8 cellular contexts compared by ENCODE assay signal in the genomic region with DNA sequence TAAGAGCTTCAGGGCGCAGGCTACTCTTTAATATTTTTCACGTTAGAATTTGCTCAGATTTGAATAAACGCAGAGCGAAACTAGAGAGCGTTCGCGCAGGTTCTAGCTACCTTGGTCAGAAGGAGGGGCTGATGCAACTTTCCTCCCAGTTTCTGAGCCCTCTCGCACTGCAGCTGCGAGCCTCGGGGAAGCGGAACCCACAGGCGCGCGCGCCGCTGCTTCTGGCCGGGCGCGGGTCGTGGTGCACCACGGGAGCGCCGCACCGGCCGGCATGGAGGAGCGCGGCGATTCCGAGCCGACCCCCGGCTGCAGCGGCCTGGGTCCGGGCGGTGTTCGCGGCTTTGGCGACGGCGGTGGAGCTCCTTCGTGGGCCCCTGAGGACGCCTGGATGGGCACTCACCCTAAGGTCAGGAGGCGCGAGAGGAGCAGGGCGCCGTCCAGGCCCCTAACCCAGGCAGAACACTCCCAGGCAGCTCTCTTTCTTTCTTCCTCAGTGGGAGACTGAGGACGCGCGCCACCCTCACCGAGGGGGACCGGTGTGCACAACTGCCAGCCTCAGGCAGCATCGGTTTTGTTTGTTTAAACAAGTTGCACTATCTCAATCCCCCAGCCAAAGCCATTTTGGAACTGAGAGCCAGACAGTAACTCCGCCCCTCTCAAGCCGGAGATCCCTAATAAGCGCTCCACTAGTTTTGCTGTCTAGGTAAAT. TPM values are rescaled to one million over a fixed set of nuclear protein-coding genes. Genes with fewer than 3 reads are reported as not detected.
A peak's percentile ranks its signal among the peaks of the same experiment; 100 is the strongest.
DNase-seq lines count a peak whose midpoint lies in the region; ATAC-seq and TF ChIP-seq lines count a peak whose summit lies in the region.

A gene (plus strand): TSS at position 246 of the 709 bp plus-strand sequence. CDS start 26 bp downstream, at position 272.

- peaks cover 12% of the 10 kb centered on the region for H3K36me3 Mint-ChIP-seq in activated naive CD8-positive, alpha-beta T cell

- H3K4me1 ChIP-seq in upper lobe of right lung: peaks cover 18% of the 10 kb centered on the region

- peaks cover 7% of the 10 kb centered on the region for H3K27me3 Mint-ChIP-seq in activated naive CD8-positive, alpha-beta T cell

- H3K27me3 ChIP-seq in upper lobe of right lung: no peaks in the 10 kb centered on the region

- peak; percentile 100 for ATAC-seq in Right ventricle myocardium superior (ENCODE audit: poor library complexity)
- peak; percentile 100 for ATAC-seq in upper lobe of right lung

- no peaks in the 10 kb centered on the region for H3K9me3 Mint-ChIP-seq in activated naive CD8-positive, alpha-beta T cell (ENCODE audit: low read depth)

- H3K4me3 Mint-ChIP-seq in activated naive CD8-positive, alpha-beta T cell: peak within 1 kb of the TSS; percentile 99

- POLR2A ChIA-PET in HEK293T (lab: Yijun Ruan, JAX): interaction anchor here (0.7 to 2.6 kb wide), 13 partner anchors 9 to 396 kb away, joined by 3 to 45 read pairs (median 4); a partner anchor contains a TSS

- H3K27ac ChIP-seq in upper lobe of right lung: peak within 1 kb of the TSS; percentile 91

- peak within 1 kb of the TSS; percentile 100 for H3K27ac Mint-ChIP-seq in activated naive CD8-positive, alpha-beta T cell

- intact Hi-C loops in Right ventricle myocardium superior (cut with DNase I) (no loop called here), posterior cingulate gyrus (cut with DNase I) (loop anchor here (5.0 to 10.0 kb wide), 2 partner anchors 119 to 247 kb away; a partner anchor contains a TSS), upper lobe of right lung (cut with DNase I) (no loop called here)

- peaks cover 45% of the 10 kb centered on the region for H3K4me1 Mint-ChIP-seq in activated naive CD8-positive, alpha-beta T cell (ENCODE audit: low read depth)

- peaks cover 13% of the 10 kb centered on the region for H3K36me3 ChIP-seq in upper lobe of right lung

- TF ChIP-seq CTCF in upper lobe of right lung (IDR thresholded peaks at IDR 0.05): no peak

- DNase-seq in GM04504 (ENCODE audit: low read depth) (peak; percentile 71), HEK293T (ENCODE audit: extremely low spot score) (peak; percentile 88), MV-4-11 (lab: John Stamatoyannopoulos, UW) (peak; percentile 73), SKM-1 treated with dmso at 0.1 percent for 144 hours (lab: John Stamatoyannopoulos, UW; ENCODE audit: unreplicated experiment) (peak; percentile 81), Right ventricle myocardium superior (peak; percentile 88), posterior cingulate gyrus (peak; percentile 58 to 95 (median 76)), upper lobe of right lung (peak; percentile 92)

- H3K4me3 ChIP-seq in upper lobe of right lung: peak within 1 kb of the TSS; percentile 89

- no peaks in the 10 kb centered on the region for H3K9me3 ChIP-seq in upper lobe of right lung

- CTCF ChIA-PET in HEK293T (lab: Yijun Ruan, JAX): no interaction called here

TF ChIP-seq in HEK293T, 16 proteins besides CTCF, POLR2A, EP300 and RAD21:
- no peak for TF ChIP-seq ELF4 (IDR thresholded peaks at IDR 0.05)
- 0 out of 2 replicates have a peak, but pooled peaks have one; percentile 69 for TF ChIP-seq L3MBTL2 (conservative IDR thresholded peaks at IDR 0.05)
- TF ChIP-seq NFRKB (IDR thresholded peaks at IDR 0.05): peak; percentile 15; the same call in 1 of the 2 replicates
- TF ChIP-seq FOXM1 (IDR thresholded peaks at IDR 0.05; ENCODE audit: borderline replicate concordance): 0 out of 2 replicates have a peak, but pooled peaks have one; percentile 61
- no peak for TF ChIP-seq FOXK2 (IDR thresholded peaks at IDR 0.05)
- TF ChIP-seq HDGF (IDR thresholded peaks at IDR 0.05; ENCODE audit: borderline replicate concordance): no peak
- peak; percentile 82 for TF ChIP-seq ARNT (IDR thresholded peaks at IDR 0.05)
- no peak for TF ChIP-seq FOXA1 (IDR thresholded peaks at IDR 0.05)
- 0 out of 2 replicates have a peak, but pooled peaks have one; percentile 30 for TF ChIP-seq CTBP1 (IDR thresholded peaks at IDR 0.05; ENCODE audit: borderline replicate concordance)
- TF ChIP-seq ZNF384 (IDR thresholded peaks at IDR 0.05): no peak
- TF ChIP-seq SP1 (IDR thresholded peaks at IDR 0.05): no peak
- no peak for TF ChIP-seq LEF1 (IDR thresholded peaks at IDR 0.05; ENCODE audit: borderline replicate concordance)
- TF ChIP-seq BHLHE40 (IDR thresholded peaks at IDR 0.05; ENCODE audit: borderline replicate concordance): no peak
- TF ChIP-seq TARDBP (IDR thresholded peaks at IDR 0.05): no peak
- TF ChIP-seq, protein P1, sequence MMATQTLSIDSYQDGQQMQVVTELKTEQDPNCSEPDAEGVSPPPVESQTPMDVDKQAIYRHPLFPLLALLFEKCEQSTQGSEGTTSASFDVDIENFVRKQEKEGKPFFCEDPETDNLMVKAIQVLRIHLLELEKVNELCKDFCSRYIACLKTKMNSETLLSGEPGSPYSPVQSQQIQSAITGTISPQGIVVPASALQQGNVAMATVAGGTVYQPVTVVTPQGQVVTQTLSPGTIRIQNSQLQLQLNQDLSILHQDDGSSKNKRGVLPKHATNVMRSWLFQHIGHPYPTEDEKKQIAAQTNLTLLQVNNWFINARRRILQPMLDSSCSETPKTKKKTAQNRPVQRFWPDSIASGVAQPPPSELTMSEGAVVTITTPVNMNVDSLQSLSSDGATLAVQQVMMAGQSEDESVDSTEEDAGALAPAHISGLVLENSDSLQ (IDR thresholded peaks at IDR 0.05): no peak
- no peak for TF ChIP-seq SUZ12 (IDR thresholded peaks at IDR 0.05)

RNA-seq across cellular contexts. Expression of the gene that starts here (rescaled TPM):
- total RNA-seq in Right ventricle myocardium superior (25.0 TPM), upper lobe of right lung (27.2 TPM)

Comparison
In these comparisons a context has a peak if more than half of its experiments do, and no peak if none do; other contexts are left out.
1. Peak in every context shown above with its lines: DNase-seq, ATAC-seq, H3K4me3 ChIP-seq and H3K27ac ChIP-seq.